In the genomic region with DNA sequence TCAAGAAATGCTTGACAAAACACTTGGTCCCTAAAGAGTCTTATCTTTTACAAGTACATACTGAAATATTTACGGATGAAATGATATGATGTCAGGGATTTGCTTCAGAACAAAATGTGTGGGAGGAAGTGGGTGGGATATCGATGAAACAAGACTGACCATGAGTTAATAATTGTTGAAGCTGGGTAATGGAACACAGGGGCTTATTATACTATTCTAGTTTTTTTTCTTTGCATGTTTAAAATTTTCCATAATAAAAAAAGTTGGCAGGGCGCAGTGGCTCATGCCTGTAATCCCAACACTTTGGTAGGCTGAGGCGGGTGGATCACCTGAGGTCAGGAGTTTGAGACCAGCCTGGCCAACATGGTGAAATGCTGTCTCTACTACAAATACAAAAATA, we compare ENCODE assay signal across 6 cellular contexts. TPM values are rescaled to one million over a fixed set of nuclear protein-coding genes. Genes with fewer than 3 reads are reported as not detected.
DNase-seq lines count a peak whose midpoint lies in the region; ATAC-seq, FAIRE-seq and TF ChIP-seq lines count a peak whose summit lies in the region.
"Not testable (repeated sequence)": the region's sequence is repeated elsewhere in the genome, so short reads cannot be mapped to it uniquely, and the experiment has no call there.

No MANE protein-coding gene starts in this region.

- not testable (repeated sequence) for FAIRE-seq in pancreas (lab: Jason Lieb, UNC)

- not testable (repeated sequence) for H3K36me3 Mint-ChIP-seq in Calu3 (ENCODE audit: insufficient read depth, unreplicated experiment)

- peaks cover 40% of the 10 kb centered on the region for H3K4me1 Mint-ChIP-seq in Calu3 (ENCODE audit: low read depth, unreplicated experiment)

- intact Hi-C loops in Calu3 (cut with micrococcal nuclease; ENCODE audit: unreplicated experiment); left lung (cut with DNase I); pancreas (cut with DNase I); stomach (cut with DNase I; ENCODE audit: low total_unique reads): not testable (repeated sequence)

- H3K9me3 ChIP-seq in left lung, pancreas, stomach: not testable (repeated sequence)

- H3K27ac ChIP-seq in VCaP = peak overlapping the region; percentile 8; the same call in 1 of the 2 replicates
- H3K27ac ChIP-seq in left lung, pancreas: not testable (repeated sequence)
- H3K27ac ChIP-seq in stomach = peak overlapping the region; percentile 27 to 78 (median 39)

- CTCF ChIA-PET in Calu3 (lab: Charles Lee) = interaction anchor here (0.7 to 1.9 kb wide), 5 partner anchors 21 to 338 kb away, joined by 3 to 8 read pairs (median 3); partner anchors contain the start of gene SKIL

- not testable (repeated sequence) for H3K36me3 ChIP-seq in left lung, pancreas, stomach

- not testable (repeated sequence) for H3K9me3 Mint-ChIP-seq in Calu3 (ENCODE audit: low read depth, unreplicated experiment)

- H3K4me1 ChIP-seq in left lung (peaks cover 0 to 10% of the 10 kb centered on the region in 2 donors), pancreas (peaks cover 0 to 17% (median 8%) of the 10 kb centered on the region in 3 donors), stomach (peaks cover 0 to 42% (median 10%) of the 10 kb centered on the region in 4 donors)

- H3K27me3 Mint-ChIP-seq in Calu3 (ENCODE audit: unreplicated experiment) = not testable (repeated sequence)

- not testable (repeated sequence) for TF ChIP-seq POLR2A in stomach (IDR thresholded peaks at IDR 0.05)

- H3K4me3 ChIP-seq in left lung, pancreas, stomach: not testable (repeated sequence)

- TF ChIP-seq EP300 in stomach (IDR thresholded peaks at IDR 0.05) = not testable (repeated sequence)

- TF ChIP-seq CTCF in Calu3 (IDR thresholded peaks at IDR 0.05; ENCODE audit: unreplicated experiment); VCaP (conservative IDR thresholded peaks at IDR 0.05); left lung (IDR thresholded peaks at IDR 0.05); pancreas (IDR thresholded peaks at IDR 0.05); stomach (IDR thresholded peaks at IDR 0.05): not testable (repeated sequence)

- 37 to 44% methylated on average over 4 of the region's 4 CpGs for WGBS in pancreas, 2 donors
- 36 to 66% (median 53%) methylated on average over 4 of the region's 4 CpGs for WGBS in stomach, 5 donors

- BruUV-seq in Calu3 (replicated peaks; lab: Mats Ljungman, UMichigan) = not testable (repeated sequence)

- H3K27me3 ChIP-seq in left lung, pancreas, stomach: not testable (repeated sequence)

- H3K4me3 Mint-ChIP-seq in Calu3 (ENCODE audit: low read depth, unreplicated experiment) = not testable (repeated sequence)

- ATAC-seq in left lung (peak; percentile 78), pancreas (peak; percentile 31 to 69 (median 52))

- peak; percentile 56 for DNase-seq in Calu3
- peak; percentile 32 for DNase-seq in kidney glomerular epithelial cell (lab: John Stamatoyannopoulos, UW)
- not testable (repeated sequence) for DNase-seq in left lung, pancreas, stomach

- H3K27ac Mint-ChIP-seq in Calu3 (ENCODE audit: unreplicated experiment) = peak overlapping the region; percentile 45

RNA-seq across cellular contexts. Expression of gene GPR160, which starts 18.5 kb away (rescaled TPM):
- 48.6 and 53.8 TPM in 2 replicates for total RNA-seq in Calu3 (2022)
- total RNA-seq in left lung = 10 to 100 TPM; 20.4 to 25.4 TPM
- total RNA-seq in pancreas = 10 to 100 TPM in 3 of 6 donors, 1 to 10 TPM in 3; 7.6 to 12.7 (median 10.2) TPM
- polyA plus RNA-seq in pancreas = 1 to 10 TPM; 4.4 to 5.1 TPM
- 10 to 100 TPM in 4 of 5 donors, under 1 TPM in 1; 0.58 to 70.1 (median 52.4) TPM for total RNA-seq in stomach
- 10 to 100 TPM; 16.5 to 68.4 (median 43.8) TPM for polyA plus RNA-seq in stomach

RNA-seq across cellular contexts. Expression of gene SEC62, which starts 52.7 kb away (rescaled TPM):
- total RNA-seq in Calu3 (2022) (143 and 148 TPM in 2 replicates), left lung (100 to 1,000 TPM; 146 to 147 TPM), pancreas (100 to 1,000 TPM in 3 of 6 donors, 10 to 100 TPM in 3; 89.0 to 119 (median 100) TPM), stomach (10 to 100 TPM; 12.1 to 79.9 (median 45.5) TPM)
- polyA plus RNA-seq in pancreas (10 to 100 TPM; 23.6 to 96.5 TPM), stomach (100 to 1,000 TPM in 1 of 3 donors, 10 to 100 TPM in 2; 38.1 to 239 (median 80.2) TPM)
